In the genomic region with DNA sequence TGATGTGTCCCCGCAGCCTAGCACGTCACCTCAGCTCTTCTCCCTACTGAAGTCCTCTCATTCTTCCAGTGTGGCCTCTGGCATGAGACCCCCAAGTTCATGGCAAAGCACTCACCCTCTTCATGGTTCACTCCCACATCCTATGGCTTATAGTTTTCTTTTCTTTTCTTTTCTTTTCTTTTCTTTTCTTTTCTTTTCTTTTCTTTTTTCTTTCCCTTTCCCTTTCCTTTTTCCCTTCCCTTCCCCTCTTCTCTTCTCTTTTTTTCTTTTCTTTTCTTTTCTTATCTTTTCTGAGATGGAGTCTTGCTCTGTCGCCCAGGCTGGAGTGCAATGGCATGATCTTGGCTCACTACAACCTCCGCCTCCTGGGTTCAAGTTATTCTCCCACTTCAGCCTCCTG, we compare ENCODE assay signal across 8 cellular contexts. TPM values are rescaled to one million over a fixed set of nuclear protein-coding genes. Genes with fewer than 3 reads are reported as not detected.
"Had no signal": no experiment of that assay in that cellular context is flagged by ENCODE, and none has a peak within 500 bp of the region (broad histone marks: within the 10 kb centered on the region; RNA-seq: fewer than 3 reads in every experiment).

No MANE protein-coding gene starts in this region.

- FAIRE-seq: HepG2, HTR-8/SVneo had no signal

- H3K4me2 ChIP-seq: KMS-11 had no signal

- H3K27ac ChIP-seq: HL-60, KMS-11 had no signal

- H3K9ac ChIP-seq: KMS-11 had no signal

- ATAC-seq: HepG2 had no signal

- DNase-seq: IMR-90, KBM-7, KG1 had no signal

RNA-seq across cellular contexts. Expression of a gene that starts 58.4 kb away (rescaled TPM):
- total RNA-seq: HT-29 had no signal
